10 cellular contexts compared by ENCODE assay signal in the genomic region with DNA sequence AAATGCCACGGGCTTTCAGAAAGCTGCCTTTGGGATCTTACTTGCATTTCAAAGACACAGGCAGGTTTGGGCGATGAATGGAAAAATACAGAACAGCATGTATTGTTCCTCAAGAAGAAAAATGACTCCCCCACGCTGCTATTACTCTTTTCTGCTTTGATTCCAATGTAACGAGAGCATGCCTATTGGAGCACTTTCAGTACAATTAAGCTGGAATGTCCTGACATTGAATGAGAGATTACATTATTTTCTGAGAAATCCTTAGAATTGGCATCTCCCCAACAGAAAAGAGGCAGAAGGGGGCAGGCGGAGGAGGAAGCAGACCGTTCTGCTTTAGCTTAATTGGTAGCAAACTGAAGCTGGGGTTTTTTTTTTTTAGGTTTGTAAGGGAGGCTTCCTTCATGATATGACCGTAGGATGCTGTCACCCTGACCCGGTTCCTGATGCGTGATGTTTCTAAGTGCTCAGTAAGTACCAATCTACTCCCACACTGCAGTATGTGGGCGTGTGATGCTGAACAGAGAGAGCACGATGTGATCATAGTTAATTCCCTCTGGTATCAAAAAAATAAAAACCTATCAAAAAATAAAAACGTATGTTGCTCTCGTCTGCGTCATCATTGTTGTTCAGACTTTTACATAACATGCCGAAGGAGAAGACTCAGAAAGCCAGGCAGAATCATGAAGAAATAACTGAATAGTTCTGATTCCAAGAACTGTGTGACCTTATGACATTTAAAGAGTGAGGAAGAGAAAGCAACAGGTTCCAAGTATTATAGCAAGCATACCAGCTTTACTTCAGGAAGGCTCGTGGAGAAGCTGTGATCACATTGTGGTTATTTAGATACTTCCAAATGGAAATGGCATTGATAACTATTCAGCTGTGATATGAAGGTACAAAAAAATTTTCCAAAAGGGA. TPM values are rescaled to one million over a fixed set of nuclear protein-coding genes. Genes with fewer than 3 reads are reported as not detected.
DNase-seq lines count a peak whose midpoint lies in the region; ATAC-seq and TF ChIP-seq lines count a peak whose summit lies in the region.
"Had no signal": no experiment of that assay in that cellular context is flagged by ENCODE, and none has a peak within 500 bp of the region (broad histone marks: within the 10 kb centered on the region; RNA-seq: fewer than 3 reads in every experiment).

No MANE protein-coding gene starts in this region.

- H3K9me3 ChIP-seq in adipocyte (ENCODE audit: control insufficient read depth, low read length) = no peaks in the 10 kb centered on the region
- H3K9me3 ChIP-seq in spleen = no peaks in the 10 kb centered on the region

- H3K27me3 ChIP-seq in adipocyte (replicated peaks; ENCODE audit: control insufficient read depth, insufficient read depth, low read length) (no peaks in the 10 kb centered on the region), spleen (replicated peaks in 1 of 7) (peaks cover 0 to 6% (median 0%) of the 10 kb centered on the region in 7 donors)

- TF ChIP-seq POLR2A in spleen (IDR thresholded peaks at IDR 0.05) = no peak

- peak overlapping the region in 7 of 8 donors; percentile 22 to 77 (median 60) for H3K27ac ChIP-seq in spleen

- 54 to 69% (median 55%) methylated on average over 16 of the region's 16 CpGs for WGBS in spleen, 5 donors

- peaks cover 10% of the 10 kb centered on the region for H3K4me1 ChIP-seq in adipocyte (ENCODE audit: control insufficient read depth, insufficient read depth, low read length)
- H3K4me1 ChIP-seq in spleen = no peaks in the 10 kb centered on the region

- intact Hi-C loops in spleen (cut with DNase I; ENCODE audit: low total_unique reads) = no loop called here

- no peak for ATAC-seq in GM18517 (IDR thresholded peaks at IDR 0.05; ENCODE audit: unreplicated experiment)
- ATAC-seq: T-helper 17 cell had no signal

- H3K4me3 ChIP-seq in adipocyte (ENCODE audit: low read length) (peak overlapping the region; percentile 55), spleen (no peak overlapping the region)

- DNase-seq in KBM-7 (peak; percentile 30), adipocyte (ENCODE audit: low read depth) (peak; percentile 86), glomerular endothelial cell (ENCODE audit: extremely low read depth, low read depth, low spot score) (peak; percentile 34), spleen (no peak), NCI-H1436 (lab: John Stamatoyannopoulos, UW) (no peak), AG20443 (ENCODE audit: low spot score) (no peak)
- DNase-seq: NCI-H526 treated with DMSO at 0.1 percent for 48 hours, T-helper 17 cell had no signal

- no peak overlapping the region for H3K9ac ChIP-seq in adipocyte (ENCODE audit: low read length)

- H3K36me3 ChIP-seq in adipocyte (ENCODE audit: control insufficient read depth, insufficient read depth, low read length, severe bottlenecking) (no peaks in the 10 kb centered on the region), spleen (no peaks in the 10 kb centered on the region)

- in situ Hi-C loops in KBM-7 (cut with MboI; ENCODE audit: low pct_unique_long_range_greater_than_20kb, low sequenced_read_pairs) = no loop called here

- TF ChIP-seq CTCF in spleen (IDR thresholded peaks at IDR 0.05 in 8 of 11, conservative IDR thresholded peaks at IDR 0.05 in 3 of 11) = no peak

RNA-seq across cellular contexts. Expression of a gene that starts 40.5 kb away (rescaled TPM):
- total RNA-seq in glomerular endothelial cell (under 0.01 and 0.19 TPM in 2 replicates), spleen (1 to 10 TPM; 1.1 to 4.9 (median 2.3) TPM)
- polyA plus RNA-seq in spleen = under 1 TPM; 0.11 to 0.26 (median 0.17) TPM
- total RNA-seq: dermis microvascular lymphatic vessel endothelial cell had no signal

Comparison
In these comparisons a context has a peak if more than half of its experiments do, and no peak if none do; other contexts are left out.
1. DNase-seq: peak in KBM-7 (single experiment), adipocyte (single experiment) and glomerular endothelial cell (single experiment); none in spleen (single experiment), NCI-H1436 (single experiment) and AG20443 (single experiment).